ENCODE assay signal across 29 cellular contexts in genomic region chr6:116514103-116514502, GRCh38. TPM values are rescaled to one million over a fixed set of nuclear protein-coding genes. Genes with fewer than 3 reads are reported as not detected.
DNase-seq lines count a peak whose midpoint lies in the region; ATAC-seq, FAIRE-seq and TF ChIP-seq lines count a peak whose summit lies in the region.
"Had no signal": no experiment of that assay in that cellular context is flagged by ENCODE, and none has a peak within 500 bp of the region (broad histone marks: within the 10 kb centered on the region; RNA-seq: fewer than 3 reads in every experiment).

No MANE protein-coding gene starts in this region.

- no peaks in the 10 kb centered on the region for H3K9me3 Mint-ChIP-seq in activated naive CD4-positive, alpha-beta T cell treated with anti-CD3 and anti-CD28 coated beads, Interleukin-2, amount 50 U/mL, for 72 hours

- no peak overlapping the region for H3K27ac ChIP-seq in heart left ventricle
- H3K27ac ChIP-seq in endothelial cell of umbilical vein (ENCODE audit: insufficient read depth, low read depth, low read length) = no peak overlapping the region
- peak overlapping the region in 1 of 2 donors; percentile 92 for H3K27ac ChIP-seq in tibial artery
- H3K27ac ChIP-seq: adrenal gland, BLaER1, uterus had no signal

- peak overlapping the region in 9 of 12 donors; percentile 47 to 65 (median 57) for H3K4me3 ChIP-seq in heart left ventricle
- no peak overlapping the region for H3K4me3 ChIP-seq in endothelial cell of umbilical vein (replicated peaks in 1 of 3; ENCODE audit: insufficient read depth in 1 of 3, low read depth in 1 of 3, low read length in 3 of 3)
- peak overlapping the region; percentile 55 to 63 for H3K4me3 ChIP-seq in tibial artery
- H3K4me3 ChIP-seq: adrenal gland, BLaER1, uterus had no signal

- peaks cover 8% of the 10 kb centered on the region for H3K79me2 ChIP-seq in endothelial cell of umbilical vein (ENCODE audit: control insufficient read depth, insufficient read depth, low read length)

- H3K9me3 ChIP-seq in heart left ventricle = peaks cover 0 to 4% (median 0%) of the 10 kb centered on the region in 12 donors
- no peaks in the 10 kb centered on the region for H3K9me3 ChIP-seq in endothelial cell of umbilical vein (replicated peaks; ENCODE audit: control insufficient read depth, insufficient read depth, low read length)
- H3K9me3 ChIP-seq in tibial artery = no peaks in the 10 kb centered on the region
- H3K9me3 ChIP-seq: adrenal gland, uterus had no signal

- WGBS in heart left ventricle, 4 donors = 84 to 87% (median 85%) methylated on average over 4 of the region's 4 CpGs

- intact Hi-C loops in heart left ventricle (cut with DNase I) = loop anchor here in 1 of 10 donors (5.0 kb wide), 1 partner anchor 237 kb away; the partner anchor contains the start of gene TSPYL1
- intact Hi-C loops in Right ventricle myocardium superior (cut with DNase I) = no loop called here
- intact Hi-C loops in endothelial cell of umbilical vein (cut with micrococcal nuclease) = loop anchor here (5.0 kb wide), 2 partner anchors 142 to 297 kb away; partner anchors contain the start of gene DSE
- intact Hi-C loops in tibial artery (cut with DNase I; ENCODE audit: low total_unique reads) = loop anchor here (10.0 kb wide), 1 partner anchor 139 kb away; the partner anchor contains the start of gene DSE

- no peak overlapping the region for H3K27ac Mint-ChIP-seq in activated naive CD4-positive, alpha-beta T cell treated with anti-CD3 and anti-CD28 coated beads, Interleukin-2, amount 50 U/mL, for 72 hours
- H3K27ac Mint-ChIP-seq: activated CD8-positive, alpha-beta T cell treated with anti-CD3 and anti-CD28 coated beads, Interleukin-2, amount 10 ng/mL, durations not matched to agents 7 days and 5 days; endodermal cell had no signal

- DNase-seq in heart left ventricle (no peak), Right ventricle myocardium superior (no peak), SKM-1 (lab: John Stamatoyannopoulos, UW; ENCODE audit: unreplicated experiment) (peak; percentile 54), endothelial cell of umbilical vein (ENCODE audit: low read depth, low spot score) (no peak), tibial artery (no peak), HCEC 1CT (no peak), superior temporal gyrus (ENCODE audit: extremely low spot score) (no peak)
- no peak for DNase-seq in activated naive CD4-positive, alpha-beta T cell treated with anti-CD3 and anti-CD28 coated beads, Interleukin-2, amount 50 U/mL, for 72 hours (ENCODE audit: low spot score in 2 of 2)
- DNase-seq: activated CD8-positive, alpha-beta T cell treated with anti-CD3 and anti-CD28 coated beads, Interleukin-2, amount 10 ng/mL, durations not matched to agents 7 days and 5 days; activated gamma-delta T cell treated with Interleukin-2 at 50 U/mL for 16 hours; activated T-cell treated with anti-CD3 and anti-CD28 coated beads for 4 hours; adrenal gland; cortex of kidney; endodermal cell; H7; islet precursor cell; NCI-H1092 treated with DMSO at 0.1 percent for 48 hours; NCI-H2227 treated with DMSO at 0.1 percent for 48 hours; SHP77; uterus had no signal

- dilution Hi-C loops in endothelial cell of umbilical vein (cut with MboI; ENCODE audit: extremely low pct_ligation_motif_present, low sequenced_read_pairs) = no loop called here

- no peak for FAIRE-seq in endothelial cell of umbilical vein (lab: Jason Lieb, UNC)
- FAIRE-seq: A204.1, TTC549 had no signal

- ATAC-seq in heart left ventricle = no peak
- ATAC-seq in Right ventricle myocardium superior (ENCODE audit: poor library complexity) = no peak
- no peak for ATAC-seq in activated naive CD4-positive, alpha-beta T cell treated with anti-CD3 and anti-CD28 coated beads, Interleukin-2, amount 50 U/mL, for 72 hours
- ATAC-seq: activated CD8-positive, alpha-beta T cell treated with anti-CD3 and anti-CD28 coated beads, Interleukin-2, amount 10 ng/mL, durations not matched to agents 7 days and 5 days; PC-3 had no signal

- H3K4me1 ChIP-seq in heart left ventricle (peaks cover 0 to 32% (median 11%) of the 10 kb centered on the region in 12 donors), endothelial cell of umbilical vein (ENCODE audit: control insufficient read depth, extremely low read depth, insufficient read depth, low read length) (peaks cover 19% of the 10 kb centered on the region), tibial artery (peaks cover 0 to 33% (median 6%) of the 10 kb centered on the region in 4 donors)
- H3K4me1 ChIP-seq: adrenal gland, BLaER1, uterus had no signal

- POLR2A ChIA-PET in endothelial cell of umbilical vein (lab: Charles Lee) = no interaction called here

- H3K36me3 ChIP-seq in heart left ventricle = peaks cover 0 to 27% (median 13%) of the 10 kb centered on the region in 9 donors
- H3K36me3 ChIP-seq in endothelial cell of umbilical vein (ENCODE audit: control insufficient read depth in 2 of 2, extremely low read depth in 1 of 2, insufficient read depth in 2 of 2, low read length in 2 of 2) = peaks cover 8 to 11% of the 10 kb centered on the region in 2 experiments
- H3K36me3 ChIP-seq in tibial artery = peaks cover 7 to 23% (median 11%) of the 10 kb centered on the region in 3 donors
- H3K36me3 ChIP-seq: adrenal gland, BLaER1, uterus had no signal

- H3K9me1 ChIP-seq in endothelial cell of umbilical vein (replicated peaks; ENCODE audit: control insufficient read depth, extremely low read depth, insufficient read depth, low read length) = no peaks in the 10 kb centered on the region

- TF ChIP-seq POLR2A in heart left ventricle (IDR thresholded peaks at IDR 0.05) = no peak
- TF ChIP-seq POLR2A in endothelial cell of umbilical vein (IDR thresholded peaks at IDR 0.05; ENCODE audit: low read depth, low read length) = no peak

- no TSS peak for BruUV-seq in endothelial cell of umbilical vein (replicated peaks; lab: Mats Ljungman, UMichigan)

- H2AFZ ChIP-seq in endothelial cell of umbilical vein (ENCODE audit: low read depth, low read length) = no peak overlapping the region

- no peak for TF ChIP-seq CTCF in heart left ventricle (IDR thresholded peaks at IDR 0.05)
- TF ChIP-seq CTCF in endothelial cell of umbilical vein (IDR thresholded peaks at IDR 0.05; ENCODE audit: extremely low read depth in 1 of 2, insufficient read depth in 1 of 2, low read depth in 1 of 2, low read length in 2 of 2) = no peak
- TF ChIP-seq CTCF in tibial artery (IDR thresholded peaks at IDR 0.05) = no peak

- CTCF ChIA-PET in endothelial cell of umbilical vein (lab: Charles Lee) = interaction anchor here (1.4 to 6.2 kb wide), 6 partner anchors 8 to 245 kb away, joined by 3 to 72 read pairs (median 16); no protein-coding TSS in a partner anchor

- no peak overlapping the region for H3K9ac ChIP-seq in endothelial cell of umbilical vein (replicated peaks; ENCODE audit: extremely low read depth, insufficient read depth, low read length)
- H3K9ac ChIP-seq: BLaER1 had no signal

- no peaks in the 10 kb centered on the region for H3K27me3 ChIP-seq in heart left ventricle
- H3K27me3 ChIP-seq in endothelial cell of umbilical vein (ENCODE audit: control insufficient read depth in 2 of 2, insufficient read depth in 2 of 2, low read length in 2 of 2) = no peaks in the 10 kb centered on the region
- no peaks in the 10 kb centered on the region for H3K27me3 ChIP-seq in tibial artery
- H3K27me3 ChIP-seq: adrenal gland, BLaER1, uterus had no signal

- no peaks in the 10 kb centered on the region for H3K36me3 Mint-ChIP-seq in activated naive CD4-positive, alpha-beta T cell treated with anti-CD3 and anti-CD28 coated beads, Interleukin-2, amount 50 U/mL, for 72 hours

- H4K20me1 ChIP-seq in endothelial cell of umbilical vein (replicated peaks; ENCODE audit: control insufficient read depth, extremely low read depth, insufficient read depth, low read length) = no peaks in the 10 kb centered on the region
- H4K20me1 ChIP-seq: BLaER1 had no signal

- H3K4me2 ChIP-seq in endothelial cell of umbilical vein (ENCODE audit: insufficient read depth, low read length) = peak overlapping the region; percentile 89
- H3K4me2 ChIP-seq: BLaER1 had no signal

RNA-seq across cellular contexts. Expression of gene CALHM5, which starts 2.7 kb away (rescaled TPM):
- total RNA-seq in heart left ventricle (1 to 10 TPM; 1.4 to 3.0 (median 1.8) TPM), Right ventricle myocardium superior (2.2 TPM), endothelial cell of umbilical vein (6.6 and 7.1 TPM in 2 replicates)
- polyA plus RNA-seq in heart left ventricle (1 to 10 TPM in 1 of 2 donors, under 1 TPM in 1; 0.76 to 1.3 TPM), endothelial cell of umbilical vein (3.8 and 4.5 TPM in 2 replicates)
- 3.9 and 4.5 TPM in 2 replicates for polyA plus RNA-seq in endothelial cell of umbilical vein (2011; cell fraction: cytosol; rRNA removed)
- 3.8 and 4.1 TPM in 2 replicates for polyA plus RNA-seq in endothelial cell of umbilical vein (2011; cell fraction: nucleus; rRNA removed)
- polyA plus RNA-seq in endothelial cell of umbilical vein (2012) = 4.2 and 5.6 TPM in 2 replicates
- polyA minus RNA-seq in endothelial cell of umbilical vein = 13.8 TPM in 2 replicates
- polyA minus RNA-seq in endothelial cell of umbilical vein (2011; cell fraction: cytosol; rRNA and poly(A)+ RNA removed) = not detected
- polyA minus RNA-seq in endothelial cell of umbilical vein (2011; cell fraction: nucleus; rRNA and poly(A)+ RNA removed) = 8.7 and 11.0 TPM in 2 replicates
- total RNA-seq in activated naive CD4-positive, alpha-beta T cell treated with anti-CD3 and anti-CD28 coated beads, Interleukin-2, amount 50 U/mL, for 72 hours = not detected
- total RNA-seq: activated CD8-positive, alpha-beta T cell treated with anti-CD3 and anti-CD28 coated beads, Interleukin-2, amount 10 ng/mL, durations not matched to agents 7 days and 5 days; PC-3 had no signal

RNA-seq across cellular contexts. Expression of gene TRAPPC3L, which starts 31.4 kb away (rescaled TPM):
- total RNA-seq in heart left ventricle = under 1 TPM in 4 of 9 donors, not detected in 5; 0.11 to 0.29 (median 0.19) TPM
- polyA plus RNA-seq in heart left ventricle = not detected
- total RNA-seq in Right ventricle myocardium superior = 0.11 TPM
- 0.38 TPM in 1 of 2 replicates, not detected in the other for total RNA-seq in endothelial cell of umbilical vein
- 0.03 TPM in 1 of 2 replicates, not detected in the other for polyA plus RNA-seq in endothelial cell of umbilical vein
- polyA plus RNA-seq in endothelial cell of umbilical vein (2011; cell fraction: cytosol; rRNA removed) = 0.11 TPM in 1 of 2 replicates, not detected in the other
- 0.15 TPM in 1 of 2 replicates, not detected in the other for polyA plus RNA-seq in endothelial cell of umbilical vein (2011; cell fraction: nucleus; rRNA removed)
- not detected in 2 replicates for polyA plus RNA-seq in endothelial cell of umbilical vein (2012)
- not detected in 2 replicates for polyA minus RNA-seq in endothelial cell of umbilical vein
- polyA minus RNA-seq in endothelial cell of umbilical vein (2011; cell fraction: cytosol; rRNA and poly(A)+ RNA removed) = 4.5 TPM
- not detected in 2 replicates for polyA minus RNA-seq in endothelial cell of umbilical vein (2011; cell fraction: nucleus; rRNA and poly(A)+ RNA removed)
- not detected for total RNA-seq in activated naive CD4-positive, alpha-beta T cell treated with anti-CD3 and anti-CD28 coated beads, Interleukin-2, amount 50 U/mL, for 72 hours
- total RNA-seq: activated CD8-positive, alpha-beta T cell treated with anti-CD3 and anti-CD28 coated beads, Interleukin-2, amount 10 ng/mL, durations not matched to agents 7 days and 5 days; endodermal cell; H7; lower leg skin; mucosa of gallbladder; PC-3 had no signal
- polyA plus RNA-seq: neural cell had no signal

RNA-seq across cellular contexts. Expression of gene CALHM4, which starts 39.4 kb away (rescaled TPM):
- under 1 TPM in 1 of 9 donors, not detected in 8; 0.67 TPM for total RNA-seq in heart left ventricle
- under 1 TPM in 1 of 2 donors, not detected in 1; 0.10 TPM for polyA plus RNA-seq in heart left ventricle
- total RNA-seq in Right ventricle myocardium superior = not detected
- 0.72 TPM in 1 of 2 replicates, not detected in the other for total RNA-seq in endothelial cell of umbilical vein
- 1.2 and 1.5 TPM in 2 replicates for polyA plus RNA-seq in endothelial cell of umbilical vein
- polyA plus RNA-seq in endothelial cell of umbilical vein (2011; cell fraction: cytosol; rRNA removed) = 0.63 and 0.71 TPM in 2 replicates
- 1.2 TPM in 2 replicates for polyA plus RNA-seq in endothelial cell of umbilical vein (2011; cell fraction: nucleus; rRNA removed)
- not detected in 2 replicates for polyA plus RNA-seq in endothelial cell of umbilical vein (2012)
- 0.68 and 1.4 TPM in 2 replicates for polyA minus RNA-seq in endothelial cell of umbilical vein
- not detected for polyA minus RNA-seq in endothelial cell of umbilical vein (2011; cell fraction: cytosol; rRNA and poly(A)+ RNA removed)
- 0.87 and 1.5 TPM in 2 replicates for polyA minus RNA-seq in endothelial cell of umbilical vein (2011; cell fraction: nucleus; rRNA and poly(A)+ RNA removed)
- not detected for total RNA-seq in activated naive CD4-positive, alpha-beta T cell treated with anti-CD3 and anti-CD28 coated beads, Interleukin-2, amount 50 U/mL, for 72 hours
- total RNA-seq: activated CD8-positive, alpha-beta T cell treated with anti-CD3 and anti-CD28 coated beads, Interleukin-2, amount 10 ng/mL, durations not matched to agents 7 days and 5 days; adrenal gland; endodermal cell; H7; mucosa of gallbladder; PC-3; posterior vena cava; subcutaneous adipose tissue; uterus had no signal
- polyA plus RNA-seq: adrenal gland, neural cell had no signal

RNA-seq across cellular contexts. Expression of gene CALHM6, which starts 52.9 kb away (rescaled TPM):
- total RNA-seq in heart left ventricle (10 to 100 TPM in 1 of 9 donors, 1 to 10 TPM in 2, under 1 TPM in 5, not detected in 1; 0.37 to 52.4 (median 0.67) TPM), Right ventricle myocardium superior (1.4 TPM), endothelial cell of umbilical vein (not detected in 2 replicates)
- polyA plus RNA-seq in heart left ventricle (1 to 10 TPM; 1.3 to 1.8 TPM), endothelial cell of umbilical vein (0.08 and 0.10 TPM in 2 replicates)
- polyA plus RNA-seq in endothelial cell of umbilical vein (2011; cell fraction: cytosol; rRNA removed) = 0.10 and 0.20 TPM in 2 replicates
- polyA plus RNA-seq in endothelial cell of umbilical vein (2011; cell fraction: nucleus; rRNA removed) = not detected in 2 replicates
- not detected in 2 replicates for polyA plus RNA-seq in endothelial cell of umbilical vein (2012)
- polyA minus RNA-seq in endothelial cell of umbilical vein = not detected in 2 replicates
- not detected for polyA minus RNA-seq in endothelial cell of umbilical vein (2011; cell fraction: cytosol; rRNA and poly(A)+ RNA removed)
- not detected in 2 replicates for polyA minus RNA-seq in endothelial cell of umbilical vein (2011; cell fraction: nucleus; rRNA and poly(A)+ RNA removed)
- 10 to 100 TPM in 1 of 2 donors, under 1 TPM in 1; 0.71 to 13.9 TPM for total RNA-seq in activated naive CD4-positive, alpha-beta T cell treated with anti-CD3 and anti-CD28 coated beads, Interleukin-2, amount 50 U/mL, for 72 hours
- total RNA-seq: PC-3 had no signal

RNA-seq across cellular contexts. Expression of gene RWDD1, which starts 57.2 kb away (rescaled TPM):
- 10 to 100 TPM; 35.9 to 70.5 (median 48.8) TPM for total RNA-seq in heart left ventricle
- 100 to 1,000 TPM in 1 of 2 donors, 10 to 100 TPM in 1; 69.1 to 124 TPM for polyA plus RNA-seq in heart left ventricle
- 65.2 TPM for total RNA-seq in Right ventricle myocardium superior
- 37.9 and 44.2 TPM in 2 replicates for total RNA-seq in endothelial cell of umbilical vein
- polyA plus RNA-seq in endothelial cell of umbilical vein = 16.6 and 18.7 TPM in 2 replicates
- polyA plus RNA-seq in endothelial cell of umbilical vein (2011; cell fraction: cytosol; rRNA removed) = 21.9 and 22.9 TPM in 2 replicates
- 5.7 and 9.0 TPM in 2 replicates for polyA plus RNA-seq in endothelial cell of umbilical vein (2011; cell fraction: nucleus; rRNA removed)
- 29.5 and 47.2 TPM in 2 replicates for polyA plus RNA-seq in endothelial cell of umbilical vein (2012)
- 9.6 and 17.3 TPM in 2 replicates for polyA minus RNA-seq in endothelial cell of umbilical vein
- 11.1 TPM for polyA minus RNA-seq in endothelial cell of umbilical vein (2011; cell fraction: cytosol; rRNA and poly(A)+ RNA removed)
- 4.8 and 5.3 TPM in 2 replicates for polyA minus RNA-seq in endothelial cell of umbilical vein (2011; cell fraction: nucleus; rRNA and poly(A)+ RNA removed)
- 10 to 100 TPM; 18.0 to 33.7 TPM for total RNA-seq in activated naive CD4-positive, alpha-beta T cell treated with anti-CD3 and anti-CD28 coated beads, Interleukin-2, amount 50 U/mL, for 72 hours

Comparison
In these comparisons a context has a peak if more than half of its experiments do, and no peak if none do; other contexts are left out.
1. H3K4me3 ChIP-seq: peak in heart left ventricle (9 of 12) and tibial artery (2 of 2); none in endothelial cell of umbilical vein (0 of 3).